Comparison of ENCODE assay signal across 18 cellular contexts in the genomic region with DNA sequence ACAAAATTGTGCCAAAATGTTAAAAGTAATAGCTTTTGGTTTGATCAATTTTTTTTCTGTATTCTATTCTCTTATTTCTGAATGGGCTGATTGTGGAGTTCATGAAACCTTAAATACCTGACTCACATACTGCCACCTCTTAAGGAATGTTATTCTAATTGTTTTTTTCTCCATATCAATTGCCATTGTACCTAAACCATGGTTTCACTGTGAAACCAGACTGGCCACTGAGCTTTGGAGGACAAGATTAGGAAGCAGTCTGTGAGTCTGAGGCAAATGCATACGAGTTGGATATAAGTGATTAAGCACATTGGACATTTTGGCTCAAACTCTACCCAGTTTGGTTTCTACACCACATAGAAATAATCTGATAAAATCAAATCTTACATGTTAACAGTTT.
"Had no signal": no experiment of that assay in that cellular context is flagged by ENCODE, and none has a peak within 500 bp of the region (broad histone marks: within the 10 kb centered on the region; RNA-seq: fewer than 3 reads in every experiment).

No MANE protein-coding gene starts in this region.

- H3K36me3 ChIP-seq: esophagus muscularis mucosa, gastroesophageal sphincter, heart left ventricle, left lung, lower lobe of right lung had no signal

- H3K27ac ChIP-seq: coronary artery, dorsolateral prefrontal cortex, esophagus muscularis mucosa, foreskin keratinocyte, gastroesophageal sphincter, heart left ventricle, hepatocyte, left lung, lower lobe of right lung had no signal

- H3K27me3 ChIP-seq: dorsolateral prefrontal cortex, esophagus muscularis mucosa, foreskin keratinocyte, gastroesophageal sphincter, heart left ventricle, hepatocyte, left lung had no signal

- H3K79me2 ChIP-seq: hepatocyte had no signal

- H3K4me3 ChIP-seq: coronary artery, dorsolateral prefrontal cortex, esophagus muscularis mucosa, gastroesophageal sphincter, heart left ventricle, hepatocyte, left lung, lower lobe of right lung had no signal

- H3K36me3 Mint-ChIP-seq: naive thymus-derived CD4-positive, alpha-beta T cell had no signal

- H3K27me3 Mint-ChIP-seq: naive thymus-derived CD4-positive, alpha-beta T cell had no signal

- H3K4me2 ChIP-seq: hepatocyte had no signal

- H3K9me3 ChIP-seq: esophagus muscularis mucosa, gastroesophageal sphincter, lower lobe of right lung had no signal

- H3K4me1 ChIP-seq: esophagus muscularis mucosa, foreskin keratinocyte, gastroesophageal sphincter, heart left ventricle, left lung, lower lobe of right lung had no signal

- DNase-seq: dermis blood vessel endothelial cell; dorsolateral prefrontal cortex; effector CD4-positive, alpha-beta T cell; effector memory CD4-positive, alpha-beta T cell; foreskin keratinocyte; heart left ventricle; hypothalamus; left cardiac atrium; left lung; left ventricle myocardium superior; lower lobe of right lung; mesenchymal stem cell; midbrain; naive thymus-derived CD4-positive, alpha-beta T cell had no signal

- H3K27ac Mint-ChIP-seq: naive thymus-derived CD4-positive, alpha-beta T cell had no signal

- H3K4me1 Mint-ChIP-seq: naive thymus-derived CD4-positive, alpha-beta T cell had no signal

- ATAC-seq: foreskin keratinocyte; gastroesophageal sphincter; heart left ventricle; left cardiac atrium; left lung; left ventricle myocardium superior; lower lobe of right lung; naive thymus-derived CD4-positive, alpha-beta T cell had no signal

- H2AFZ ChIP-seq: hepatocyte had no signal

- H3K4me3 Mint-ChIP-seq: naive thymus-derived CD4-positive, alpha-beta T cell had no signal
